In the genomic region with DNA sequence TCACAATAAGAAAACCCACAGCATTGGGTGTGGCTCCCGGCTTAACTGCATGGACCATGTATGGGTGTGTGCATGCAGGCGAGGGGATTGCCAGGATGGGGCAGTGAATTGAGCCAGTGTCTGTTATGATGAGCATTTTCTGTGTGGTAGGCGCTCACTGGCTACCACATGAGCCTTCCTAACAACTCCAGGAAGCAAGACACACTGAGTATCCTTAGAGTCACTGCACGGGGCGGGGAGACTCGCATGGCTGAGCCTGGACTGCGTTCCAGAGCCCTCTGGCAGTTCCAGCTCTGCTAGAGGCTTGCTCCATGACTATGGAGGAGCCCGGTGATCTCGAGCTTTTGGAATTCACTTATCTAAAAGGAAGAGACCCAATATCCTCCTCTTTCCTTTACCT, we compare ENCODE assay signal across 8 cellular contexts.
DNase-seq lines count a peak whose midpoint lies in the region; ATAC-seq and TF ChIP-seq lines count a peak whose summit lies in the region.

No MANE protein-coding gene starts in this region.

- no peak overlapping the region for H2BK120ac ChIP-seq in mesendoderm (ENCODE audit: low read depth, low read length)

- no peak overlapping the region for H3K27ac Mint-ChIP-seq in Calu3 (ENCODE audit: unreplicated experiment)

- H2AK5ac ChIP-seq in mesendoderm (ENCODE audit: low read length), result no peak overlapping the region

- H4K8ac ChIP-seq in mesendoderm (ENCODE audit: low read depth, low read length), result no peak overlapping the region

- H3K9ac ChIP-seq in mesendoderm (ENCODE audit: low read length), result no peak overlapping the region

- no peak overlapping the region for H3K4me3 ChIP-seq in mesendoderm (ENCODE audit: low read length)

- DNase-seq in DMS79 (lab: John Stamatoyannopoulos, UW), result peak; percentile 39
- peak; percentile 40 to 62 for DNase-seq in NCI-H446 (lab: John Stamatoyannopoulos, UW)
- peak; percentile 70 for DNase-seq in ecto neural progenitor cell (ENCODE audit: low spot score)
- DNase-seq in mesendoderm, result peak; percentile 94
- DNase-seq in Calu3, result no peak

- no peaks in the 10 kb centered on the region for H3K79me1 ChIP-seq in mesendoderm (ENCODE audit: low read length)

- no peak overlapping the region for H3K18ac ChIP-seq in mesendoderm (ENCODE audit: low read length)

- H3K9me3 Mint-ChIP-seq in Calu3 (ENCODE audit: low read depth, unreplicated experiment), result no peaks in the 10 kb centered on the region

- H3K4me3 Mint-ChIP-seq in Calu3 (ENCODE audit: low read depth, unreplicated experiment), result no peak overlapping the region

- H2BK15ac ChIP-seq in mesendoderm (replicated peaks; ENCODE audit: low read depth), result no peak overlapping the region

- H3K4me2 ChIP-seq in mesendoderm (ENCODE audit: low read length), result no peak overlapping the region

- no CpG with 5 or more reads among the region's 9 CpGs for WGBS in mesendoderm (ENCODE audit: extremely low coverage, insufficient coverage, low lambda C conversion rate)

- H3K4me1 Mint-ChIP-seq in Calu3 (ENCODE audit: low read depth, unreplicated experiment), result peaks cover 9% of the 10 kb centered on the region

- no peak overlapping the region for H3K23ac ChIP-seq in mesendoderm (ENCODE audit: low read length)

- CTCF ChIA-PET in Calu3 (lab: Charles Lee), result no interaction called here

- no peaks in the 10 kb centered on the region for H3K79me2 ChIP-seq in mesendoderm (ENCODE audit: control insufficient read depth, insufficient read depth, low read length)

- no peaks in the 10 kb centered on the region for H3K27me3 Mint-ChIP-seq in Calu3 (ENCODE audit: unreplicated experiment)

- no peak overlapping the region for H2BK5ac ChIP-seq in mesendoderm (ENCODE audit: low read length)

- no peak overlapping the region for H3K4ac ChIP-seq in mesendoderm (ENCODE audit: low read depth, low read length)

- no peak for TF ChIP-seq CTCF in Calu3 (IDR thresholded peaks at IDR 0.05; ENCODE audit: unreplicated experiment)

- H3K27me3 ChIP-seq in mesendoderm (ENCODE audit: insufficient read depth, low read length, poor library complexity), result no peaks in the 10 kb centered on the region

- ATAC-seq in HG02763 (IDR thresholded peaks at IDR 0.05; ENCODE audit: unreplicated experiment) (no peak), GM18519 (IDR thresholded peaks at IDR 0.05; ENCODE audit: low FRiP score, unreplicated experiment) (no peak), GM18867 (IDR thresholded peaks at IDR 0.05; ENCODE audit: unreplicated experiment) (no peak)

- H4K5ac ChIP-seq in mesendoderm (ENCODE audit: low read length), result no peak overlapping the region

- no TSS peak for BruUV-seq in Calu3 (replicated peaks; lab: Mats Ljungman, UMichigan)

- peaks cover 4% of the 10 kb centered on the region for H3K36me3 Mint-ChIP-seq in Calu3 (ENCODE audit: insufficient read depth, unreplicated experiment)

- intact Hi-C loops in Calu3 (cut with micrococcal nuclease; ENCODE audit: unreplicated experiment), result no loop called here

- peaks cover 5% of the 10 kb centered on the region for H3K4me1 ChIP-seq in mesendoderm (ENCODE audit: control insufficient read depth, low read depth, low read length)

- H3K27ac ChIP-seq in mesendoderm (ENCODE audit: low read depth, low read length), result no peak overlapping the region

- no peaks in the 10 kb centered on the region for H3K36me3 ChIP-seq in mesendoderm (ENCODE audit: control insufficient read depth, insufficient read depth, low read length)

- H3K56ac ChIP-seq in mesendoderm (ENCODE audit: low read length), result peak overlapping the region; percentile 46
